ENCODE assay signal across 19 cellular contexts in genomic region chr20:19956976-19957375, GRCh38.
DNase-seq lines count a peak whose midpoint lies in the region; ATAC-seq and TF ChIP-seq lines count a peak whose summit lies in the region.
"Had no signal": no experiment of that assay in that cellular context is flagged by ENCODE, and none has a peak within 500 bp of the region (broad histone marks: within the 10 kb centered on the region; RNA-seq: fewer than 3 reads in every experiment).

No MANE protein-coding gene starts in this region.

- H3K4me3 Mint-ChIP-seq in activated CD4-positive, alpha-beta T cell treated with anti-CD3 and anti-CD28 coated beads, Interleukin-2, amount 10 ng/mL, durations not matched to agents 7 days and 5 days = no peak overlapping the region
- H3K4me3 Mint-ChIP-seq: B cell; CD4-positive, CD25-positive, alpha-beta regulatory T cell; CD8-positive, alpha-beta memory T cell had no signal

- TF ChIP-seq POLR2A in sigmoid colon (IDR thresholded peaks at IDR 0.05) = no peak
- TF ChIP-seq POLR2A in vagina (IDR thresholded peaks at IDR 0.05) = no peak

- no peak for ATAC-seq in GM21786 (IDR thresholded peaks at IDR 0.05; ENCODE audit: unreplicated experiment)
- ATAC-seq: GM12878 had no signal

- H3K27ac Mint-ChIP-seq in activated CD4-positive, alpha-beta T cell treated with anti-CD3 and anti-CD28 coated beads, Interleukin-2, amount 10 ng/mL, durations not matched to agents 7 days and 5 days = no peak overlapping the region
- H3K27ac Mint-ChIP-seq: B cell; CD4-positive, CD25-positive, alpha-beta regulatory T cell; CD8-positive, alpha-beta memory T cell had no signal

- H3K4me1 Mint-ChIP-seq in activated CD4-positive, alpha-beta T cell treated with anti-CD3 and anti-CD28 coated beads, Interleukin-2, amount 10 ng/mL, durations not matched to agents 7 days and 5 days = peaks cover 6% of the 10 kb centered on the region
- H3K4me1 Mint-ChIP-seq: CD4-positive, CD25-positive, alpha-beta regulatory T cell had no signal

- no peaks in the 10 kb centered on the region for H3K9me3 Mint-ChIP-seq in activated CD4-positive, alpha-beta T cell treated with anti-CD3 and anti-CD28 coated beads, Interleukin-2, amount 10 ng/mL, durations not matched to agents 7 days and 5 days
- H3K9me3 Mint-ChIP-seq: CD4-positive, CD25-positive, alpha-beta regulatory T cell had no signal

- H3K9me3 ChIP-seq in sigmoid colon = no peaks in the 10 kb centered on the region
- H3K9me3 ChIP-seq in vagina = no peaks in the 10 kb centered on the region
- H3K9me3 ChIP-seq: HAP-1 had no signal

- TF ChIP-seq CTCF in RWPE1 (conservative IDR thresholded peaks at IDR 0.05; ENCODE audit: low read depth) (no peak), sigmoid colon (IDR thresholded peaks at IDR 0.05) (no peak), vagina (IDR thresholded peaks at IDR 0.05) (no peak)

- no peaks in the 10 kb centered on the region for H3K27me3 Mint-ChIP-seq in activated CD4-positive, alpha-beta T cell treated with anti-CD3 and anti-CD28 coated beads, Interleukin-2, amount 10 ng/mL, durations not matched to agents 7 days and 5 days
- H3K27me3 Mint-ChIP-seq: B cell; CD4-positive, CD25-positive, alpha-beta regulatory T cell had no signal

- H3K27me3 ChIP-seq in sigmoid colon (no peaks in the 10 kb centered on the region), vagina (no peaks in the 10 kb centered on the region)
- H3K27me3 ChIP-seq: BLaER1 treated with 17β-estradiol and CSF1 and Interleukin-3, amounts not matched to agents 10 nM and 100 nM had no signal

- H3K27ac ChIP-seq in RWPE1 = peak overlapping the region; percentile 90
- H3K27ac ChIP-seq in epithelial cell of prostate = peak overlapping the region; percentile 48
- no peak overlapping the region for H3K27ac ChIP-seq in sigmoid colon
- H3K27ac ChIP-seq in vagina = peak overlapping the region; percentile 10
- H3K27ac ChIP-seq: HL-60 had no signal

- POLR2A ChIA-PET in RWPE1 (lab: Yijun Ruan, JAX; ENCODE audit: low non-redundant PET) = no interaction called here
- POLR2A ChIA-PET in activated CD4-positive, alpha-beta T cell treated with anti-CD3 and anti-CD28 coated beads, Interleukin-2, amount 10 ng/mL, durations not matched to agents 7 days and 5 days (lab: Charles Lee) = no interaction called here

- DNase-seq in RWPE1 (ENCODE audit: low spot score) (no peak), epithelial cell of prostate (ENCODE audit: low read depth, low spot score) (no peak), sigmoid colon (peak; percentile 58), vagina (ENCODE audit: extremely low spot score in 2 of 2) (no peak)
- DNase-seq in activated CD4-positive, alpha-beta T cell treated with anti-CD3 and anti-CD28 coated beads, Interleukin-2, amount 10 ng/mL, durations not matched to agents 7 days and 5 days = no peak
- DNase-seq: CD4-positive, CD25-positive, alpha-beta regulatory T cell; CD8-positive, alpha-beta memory T cell; COR-L47; DMS 273 treated with DMSO at 0.1 percent for 48 hours; DMS53; DND-41; EL; IMR-90 had no signal

- H3K4me1 ChIP-seq in sigmoid colon (no peaks in the 10 kb centered on the region), vagina (peaks cover 16% of the 10 kb centered on the region)

- H3K36me3 ChIP-seq in sigmoid colon (peaks cover 4 to 57% (median 35%) of the 10 kb centered on the region in 4 donors), vagina (peaks cover 0 to 42% of the 10 kb centered on the region in 2 donors)
- H3K36me3 ChIP-seq: HAP-1 had no signal

- no peak for TF ChIP-seq EP300 in sigmoid colon (IDR thresholded peaks at IDR 0.05)

- 95 to 97% methylated on average over 4 of the region's 4 CpGs for WGBS in sigmoid colon, 2 donors

- intact Hi-C loops in sigmoid colon (cut with DNase I) (no loop called here), vagina (cut with DNase I) (no loop called here)

- H3K36me3 Mint-ChIP-seq in activated CD4-positive, alpha-beta T cell treated with anti-CD3 and anti-CD28 coated beads, Interleukin-2, amount 10 ng/mL, durations not matched to agents 7 days and 5 days (ENCODE audit: low read depth) = no peaks in the 10 kb centered on the region
- H3K36me3 Mint-ChIP-seq: CD4-positive, CD25-positive, alpha-beta regulatory T cell had no signal

- H3K4me3 ChIP-seq in sigmoid colon (no peak overlapping the region), vagina (no peak overlapping the region)
- H3K4me3 ChIP-seq: BLaER1 treated with 17β-estradiol and CSF1 and Interleukin-3, amounts not matched to agents 10 nM and 100 nM; GM12878; HAP-1 had no signal

- CTCF ChIA-PET in RWPE1 (lab: Yijun Ruan, JAX) = no interaction called here
- CTCF ChIA-PET in activated CD4-positive, alpha-beta T cell treated with anti-CD3 and anti-CD28 coated beads, Interleukin-2, amount 10 ng/mL, durations not matched to agents 7 days and 5 days (lab: Charles Lee) = no interaction called here

Comparison
In these comparisons a context has a peak if more than half of its experiments do, and no peak if none do; other contexts are left out.
1. H3K27ac ChIP-seq: peak in RWPE1 (single experiment), epithelial cell of prostate (single experiment) and vagina (single experiment); none in sigmoid colon (0 of 4).